In the genomic region with DNA sequence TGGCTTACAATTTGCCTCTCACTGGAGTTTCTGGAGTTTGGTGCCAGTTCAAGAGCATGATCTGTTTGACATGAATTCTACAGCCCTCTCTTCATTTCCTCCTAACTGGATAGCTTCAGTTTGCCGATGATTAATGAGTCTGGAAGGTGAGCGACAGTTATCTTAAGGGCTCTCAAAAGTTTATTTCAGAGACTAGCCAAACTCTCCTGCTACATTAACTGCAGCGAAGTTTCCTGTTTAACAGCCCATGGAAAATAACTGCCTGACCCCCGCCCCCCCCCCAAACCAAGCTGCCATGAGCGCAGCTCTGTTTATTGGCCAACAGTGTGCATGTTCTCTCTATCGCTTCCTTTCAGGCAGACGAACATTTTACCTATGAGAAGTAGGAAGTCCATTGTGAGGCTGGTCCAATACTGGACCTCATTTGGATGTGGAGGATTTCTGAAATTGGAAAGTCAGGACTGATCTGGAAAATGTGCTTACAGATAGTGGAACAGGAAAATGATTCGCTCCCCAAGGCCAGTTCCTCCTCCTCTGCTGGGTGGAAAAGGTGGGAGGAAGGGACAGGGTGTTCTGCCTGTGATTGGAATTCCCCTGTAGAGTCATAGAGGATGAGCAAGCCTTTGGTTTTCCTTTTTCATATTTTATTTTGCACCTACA, we compare ENCODE assay signal across 1 cellular context.
TF ChIP-seq lines count a peak whose summit lies in the region.

No MANE protein-coding gene starts in this region.

TF ChIP-seq in H1, 55 proteins besides CTCF, POLR2A, EP300 and RAD21 (continued from another document):
- TF ChIP-seq, protein P1, sequence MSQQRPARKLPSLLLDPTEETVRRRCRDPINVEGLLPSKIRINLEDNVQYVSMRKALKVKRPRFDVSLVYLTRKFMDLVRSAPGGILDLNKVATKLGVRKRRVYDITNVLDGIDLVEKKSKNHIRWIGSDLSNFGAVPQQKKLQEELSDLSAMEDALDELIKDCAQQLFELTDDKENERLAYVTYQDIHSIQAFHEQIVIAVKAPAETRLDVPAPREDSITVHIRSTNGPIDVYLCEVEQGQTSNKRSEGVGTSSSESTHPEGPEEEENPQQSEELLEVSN (IDR thresholded peaks at IDR 0.05): no peak
- TF ChIP-seq GTF2F1 (IDR thresholded peaks at IDR 0.05; ENCODE audit: borderline replicate concordance, low read depth, low read length) (no peak), PHF8 (conservative IDR thresholded peaks at IDR 0.05; ENCODE audit: low read depth, low read length) (no peak), EGR1 (IDR thresholded peaks at IDR 0.05; ENCODE audit: borderline replicate concordance, low read depth, low read length) (no peak)
